ENCODE assay signal across 19 cellular contexts in the genomic region with DNA sequence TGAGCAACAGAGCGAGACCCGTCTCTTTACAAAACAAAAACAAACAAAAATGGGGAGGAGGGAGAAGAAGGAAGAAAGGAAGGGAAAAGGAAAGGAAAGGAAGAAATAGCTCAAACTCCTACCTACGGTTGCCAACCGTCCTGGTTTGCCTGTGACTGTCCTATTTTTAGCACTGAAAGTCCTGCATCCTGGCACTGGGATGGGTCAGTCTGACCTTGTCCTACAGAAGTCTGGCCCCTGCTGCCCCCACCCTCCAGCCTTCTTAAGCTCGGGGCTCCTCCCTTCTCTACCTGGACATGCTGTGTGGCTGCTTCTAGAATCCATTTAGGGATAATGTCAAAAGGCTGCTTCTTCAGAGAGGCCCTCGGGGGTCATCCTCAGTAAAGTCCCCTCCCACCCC. TPM values are rescaled to one million over a fixed set of nuclear protein-coding genes. Genes with fewer than 3 reads are reported as not detected.
A peak's percentile ranks its signal among the peaks of the same experiment; 100 is the strongest.
DNase-seq lines count a peak whose midpoint lies in the region; ATAC-seq and TF ChIP-seq lines count a peak whose summit lies in the region.
"Had no signal": no experiment of that assay in that cellular context is flagged by ENCODE, and none has a peak within 500 bp of the region (broad histone marks: within the 10 kb centered on the region; RNA-seq: fewer than 3 reads in every experiment).

No MANE protein-coding gene starts in this region.

- no peak for TF ChIP-seq CTCF in mesothelial cell of epicardium (IDR thresholded peaks at IDR 0.05; ENCODE audit: unreplicated experiment)

- H3K9me3 Mint-ChIP-seq in T-helper 2 cell treated with Interferon-gamma antibody and Interleukin-4, amounts not matched to agents 5 μg/mL and 100 μg/mL, for 36 hours: no peaks in the 10 kb centered on the region
- no peaks in the 10 kb centered on the region for H3K9me3 Mint-ChIP-seq in activated T-helper 17 cell treated with anti-CD3 and anti-CD28 coated beads, Interleukin-2, amount 50 U/mL, for 72 hours
- no peaks in the 10 kb centered on the region for H3K9me3 Mint-ChIP-seq in mesothelial cell of epicardium

- peak overlapping the region; percentile 81 to 96 (median 85) for H3K4me2 ChIP-seq in BLaER1 treated with 17β-estradiol and CSF1 and Interleukin-3, amounts not matched to agents 10 nM and 100 nM

- H4K20me1 ChIP-seq in BLaER1 treated with 17β-estradiol and CSF1 and Interleukin-3, amounts not matched to agents 10 nM and 100 nM: peaks cover 0 to 29% (median 11%) of the 10 kb centered on the region in 11 experiments; a peak in 11 of 22 replicates

- no peak for ATAC-seq in activated T-helper 17 cell treated with anti-CD3 and anti-CD28 coated beads, Interleukin-2, amount 50 U/mL, for 72 hours (replicated peaks)
- ATAC-seq in HG03521 (IDR thresholded peaks at IDR 0.05; ENCODE audit: unreplicated experiment): no peak
- ATAC-seq: left cardiac atrium had no signal

- peaks cover 35 to 66% (median 51%) of the 10 kb centered on the region in 10 experiments for H3K4me1 ChIP-seq in BLaER1 treated with 17β-estradiol and CSF1 and Interleukin-3, amounts not matched to agents 10 nM and 100 nM
- H3K4me1 ChIP-seq: prostate gland had no signal

- no peak for DNase-seq in T-helper 2 cell treated with Interferon-gamma antibody and Interleukin-4, amounts not matched to agents 5 μg/mL and 100 μg/mL, for 36 hours (ENCODE audit: low spot score)
- DNase-seq in T-helper 2 cell (no peak), mesothelial cell of epicardium (ENCODE audit: low spot score in 2 of 2, unreplicated experiment in 2 of 2) (no peak), GF-D8 (lab: John Stamatoyannopoulos, UW) (no peak), AG08396 (ENCODE audit: low spot score) (no peak)
- DNase-seq: 8988T; adrenal gland; effector memory CD4-positive, alpha-beta T cell; left cardiac atrium; NCI-H2029 treated with DMSO at 0.1 percent for 48 hours; NCI-H69; PC-9; stimulated activated naive CD4-positive, alpha-beta T cell had no signal

- peak overlapping the region; percentile 85 for H3K4me3 Mint-ChIP-seq in T-helper 2 cell treated with Interferon-gamma antibody and Interleukin-4, amounts not matched to agents 5 μg/mL and 100 μg/mL, for 36 hours
- H3K4me3 Mint-ChIP-seq in activated T-helper 17 cell treated with anti-CD3 and anti-CD28 coated beads, Interleukin-2, amount 50 U/mL, for 72 hours: peak overlapping the region; percentile 83
- H3K4me3 Mint-ChIP-seq in mesothelial cell of epicardium: peak overlapping the region; percentile 72

- H3K36me3 Mint-ChIP-seq in T-helper 2 cell treated with Interferon-gamma antibody and Interleukin-4, amounts not matched to agents 5 μg/mL and 100 μg/mL, for 36 hours (ENCODE audit: low read depth): peaks cover 15% of the 10 kb centered on the region
- peaks cover 39% of the 10 kb centered on the region for H3K36me3 Mint-ChIP-seq in activated T-helper 17 cell treated with anti-CD3 and anti-CD28 coated beads, Interleukin-2, amount 50 U/mL, for 72 hours (ENCODE audit: low read depth)
- H3K36me3 Mint-ChIP-seq in mesothelial cell of epicardium: no peaks in the 10 kb centered on the region

- peaks cover 19% of the 10 kb centered on the region for H3K4me1 Mint-ChIP-seq in T-helper 2 cell treated with Interferon-gamma antibody and Interleukin-4, amounts not matched to agents 5 μg/mL and 100 μg/mL, for 36 hours (ENCODE audit: low read depth)
- H3K4me1 Mint-ChIP-seq in activated T-helper 17 cell treated with anti-CD3 and anti-CD28 coated beads, Interleukin-2, amount 50 U/mL, for 72 hours: peaks cover 15% of the 10 kb centered on the region
- peaks cover 6% of the 10 kb centered on the region for H3K4me1 Mint-ChIP-seq in mesothelial cell of epicardium

- H3K36me3 ChIP-seq in BLaER1 treated with 17β-estradiol and CSF1 and Interleukin-3, amounts not matched to agents 10 nM and 100 nM: peaks cover 11 to 40% (median 23%) of the 10 kb centered on the region in 11 experiments; a peak in 20 of 22 replicates
- H3K36me3 ChIP-seq: adrenal gland, prostate gland had no signal

- H3K9ac ChIP-seq in BLaER1 treated with 17β-estradiol and CSF1 and Interleukin-3, amounts not matched to agents 10 nM and 100 nM: peak overlapping the region in 2 of 11 experiments; percentile 15 to 49; a peak in 1 of 22 replicates

- H3K4me3 ChIP-seq in BLaER1 treated with 17β-estradiol and CSF1 and Interleukin-3, amounts not matched to agents 10 nM and 100 nM: no peak overlapping the region
- H3K4me3 ChIP-seq: adrenal gland, hepatocyte, PC-9, prostate gland had no signal

- peak overlapping the region; percentile 67 for H3K27ac Mint-ChIP-seq in T-helper 2 cell treated with Interferon-gamma antibody and Interleukin-4, amounts not matched to agents 5 μg/mL and 100 μg/mL, for 36 hours
- H3K27ac Mint-ChIP-seq in activated T-helper 17 cell treated with anti-CD3 and anti-CD28 coated beads, Interleukin-2, amount 50 U/mL, for 72 hours: peak overlapping the region; percentile 88
- no peak overlapping the region for H3K27ac Mint-ChIP-seq in mesothelial cell of epicardium

- no peaks in the 10 kb centered on the region for H3K9me3 ChIP-seq in BLaER1 treated with 17β-estradiol and CSF1 and Interleukin-3, amounts not matched to agents 10 nM and 100 nM (replicated peaks in 1 of 11)
- H3K9me3 ChIP-seq: adrenal gland, prostate gland had no signal

- H3K27me3 ChIP-seq in BLaER1 treated with 17β-estradiol and CSF1 and Interleukin-3, amounts not matched to agents 10 nM and 100 nM: no peaks in the 10 kb centered on the region
- H3K27me3 ChIP-seq: adrenal gland, hepatocyte had no signal

- peak overlapping the region in 2 of 11 experiments; percentile 17 to 79; a peak in 1 of 22 replicates for H3K27ac ChIP-seq in BLaER1 treated with 17β-estradiol and CSF1 and Interleukin-3, amounts not matched to agents 10 nM and 100 nM
- H3K27ac ChIP-seq: adrenal gland, hepatocyte, PC-9 had no signal

- no peaks in the 10 kb centered on the region for H3K27me3 Mint-ChIP-seq in T-helper 2 cell treated with Interferon-gamma antibody and Interleukin-4, amounts not matched to agents 5 μg/mL and 100 μg/mL, for 36 hours (ENCODE audit: low read depth)
- H3K27me3 Mint-ChIP-seq in activated T-helper 17 cell treated with anti-CD3 and anti-CD28 coated beads, Interleukin-2, amount 50 U/mL, for 72 hours: no peaks in the 10 kb centered on the region
- peaks cover 31% of the 10 kb centered on the region for H3K27me3 Mint-ChIP-seq in mesothelial cell of epicardium (ENCODE audit: low read depth)

RNA-seq across cellular contexts. Expression of gene STXBP2, which starts 1.2 kb away (rescaled TPM):
- 100 to 1,000 TPM; 113 to 154 TPM for total RNA-seq in activated T-helper 17 cell treated with anti-CD3 and anti-CD28 coated beads, Interleukin-2, amount 50 U/mL, for 72 hours
- total RNA-seq in mesothelial cell of epicardium: 88.1 to 99.0 TPM (median 97.7 TPM) in 3 replicates

RNA-seq across cellular contexts. Expression of gene PCP2, which starts 2.2 kb away (rescaled TPM):
- total RNA-seq in activated T-helper 17 cell treated with anti-CD3 and anti-CD28 coated beads, Interleukin-2, amount 50 U/mL, for 72 hours: 10 to 100 TPM in 1 of 2 donors, 1 to 10 TPM in 1; 3.6 to 19.5 TPM
- total RNA-seq in mesothelial cell of epicardium: 1.5 to 2.5 TPM (median 1.7 TPM) in 3 replicates
- total RNA-seq: hepatocyte, left cardiac atrium had no signal

RNA-seq across cellular contexts. Expression of gene PET100, which starts 6.1 kb away (rescaled TPM):
- 10 to 100 TPM; 90.1 to 93.7 TPM for total RNA-seq in activated T-helper 17 cell treated with anti-CD3 and anti-CD28 coated beads, Interleukin-2, amount 50 U/mL, for 72 hours
- total RNA-seq in mesothelial cell of epicardium: 139 to 152 TPM (median 149 TPM) in 3 replicates

RNA-seq across cellular contexts. Expression of gene XAB2, which starts 6.3 kb away (rescaled TPM):
- 10 to 100 TPM; 39.0 to 53.8 TPM for total RNA-seq in activated T-helper 17 cell treated with anti-CD3 and anti-CD28 coated beads, Interleukin-2, amount 50 U/mL, for 72 hours
- total RNA-seq in mesothelial cell of epicardium: 43.9 to 46.6 TPM (median 44.6 TPM) in 3 replicates

RNA-seq across cellular contexts. Expression of gene RETN, which starts 33.2 kb away (rescaled TPM):
- total RNA-seq in activated T-helper 17 cell treated with anti-CD3 and anti-CD28 coated beads, Interleukin-2, amount 50 U/mL, for 72 hours: not detected
- not detected in 3 replicates for total RNA-seq in mesothelial cell of epicardium
- total RNA-seq: hepatocyte, PC-9, prostate gland, ureter had no signal
